ENCODE assay signal across 13 cellular contexts in the genomic region with DNA sequence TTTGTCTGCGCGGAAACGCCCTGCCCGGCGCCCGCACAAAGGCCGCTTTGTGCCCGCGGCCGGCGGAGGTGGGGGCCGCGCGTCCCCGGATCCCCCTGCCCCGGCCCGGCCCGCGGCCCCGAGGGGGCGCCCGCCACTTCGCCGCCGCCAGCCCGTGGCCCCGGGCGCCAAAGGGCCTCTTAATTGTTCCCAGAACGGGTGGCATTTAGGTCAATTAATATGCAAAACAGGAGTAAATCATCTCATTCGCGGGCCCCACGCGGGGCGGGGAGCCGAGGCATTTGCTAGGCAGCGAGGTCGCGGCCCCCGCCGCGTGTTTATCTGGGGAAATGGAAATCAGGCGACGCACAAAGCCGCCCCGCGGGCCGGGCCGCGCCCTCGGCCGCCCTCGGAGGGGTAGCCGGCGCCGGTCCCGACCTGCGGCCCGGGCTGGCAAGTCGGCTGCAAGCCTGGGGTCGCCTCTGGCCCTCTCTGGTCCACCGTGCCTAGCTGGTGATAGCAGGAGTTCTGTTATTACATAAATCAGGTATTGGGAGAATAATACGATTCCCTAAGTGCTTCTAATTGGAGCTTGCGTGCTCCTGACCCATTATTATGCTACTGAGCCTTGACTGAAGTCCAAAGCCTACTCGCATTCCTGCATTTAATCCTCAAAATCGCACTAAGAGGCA.
DNase-seq lines count a peak whose midpoint lies in the region; ATAC-seq and TF ChIP-seq lines count a peak whose summit lies in the region.
"Had no signal": no experiment of that assay in that cellular context is flagged by ENCODE, and none has a peak within 500 bp of the region (broad histone marks: within the 10 kb centered on the region; RNA-seq: fewer than 3 reads in every experiment).

No MANE protein-coding gene starts in this region.

- DNase-seq in GM23338 (ENCODE audit: low spot score) (peak; percentile 51), mammary epithelial cell (no peak), trophoblast cell (no peak), AG08396 (ENCODE audit: low spot score) (no peak)
- DNase-seq in activated naive CD4-positive, alpha-beta T cell treated with anti-CD3 and anti-CD28 coated beads, Interleukin-2, amount 50 U/mL, for 16 hours = no peak
- DNase-seq: activated naive CD4-positive, alpha-beta T cell treated with Interleukin-2 at 50 U/mL for 16 hours; NCI-H1436; NCI-H510A had no signal

- no peaks in the 10 kb centered on the region for H3K9me2 ChIP-seq in GM23338 (ENCODE audit: insufficient read depth)

- H3F3A ChIP-seq in GM23338 (replicated peaks; ENCODE audit: low read depth) = peaks cover 17% of the 10 kb centered on the region; the same call in 1 of the 2 replicates

- no peak overlapping the region for H3K18ac ChIP-seq in trophoblast cell (ENCODE audit: low read length)

- H3K27me3 ChIP-seq in GM23338 (ENCODE audit: insufficient read depth) (peaks cover 64% of the 10 kb centered on the region), mammary epithelial cell (ENCODE audit: insufficient read depth, low read length) (peaks cover 2% of the 10 kb centered on the region), trophoblast cell (ENCODE audit: insufficient read depth, low read length) (peaks cover 28% of the 10 kb centered on the region)

- BruUV-seq in mammary epithelial cell (replicated peaks; lab: Mats Ljungman, UMichigan) = no TSS peak

- CTCF ChIA-PET in mammary epithelial cell (lab: Charles Lee; ENCODE audit: low non-redundant PET) = no interaction called here

- no peaks in the 10 kb centered on the region for H3K79me1 ChIP-seq in trophoblast cell (ENCODE audit: low read length)

- H3K27me3 Mint-ChIP-seq in GM23338 (ENCODE audit: insufficient read depth, low read depth, poor library complexity) = peaks cover 48% of the 10 kb centered on the region

- H3K4ac ChIP-seq in trophoblast cell (ENCODE audit: low read depth, low read length) = no peak overlapping the region

- no peak overlapping the region for H2BK12ac ChIP-seq in trophoblast cell (ENCODE audit: low read length)

- no peak overlapping the region for H2BK120ac ChIP-seq in trophoblast cell (ENCODE audit: insufficient read depth, low read length, poor library complexity)

- H3K4me3 ChIP-seq in GM23338 (peak overlapping the region; percentile 63), mammary epithelial cell (replicated peaks in 1 of 3; ENCODE audit: insufficient read depth in 1 of 3, low read depth in 2 of 3, low read length in 3 of 3) (no peak overlapping the region), iPS-11a (ENCODE audit: low read depth, low read length) (peak overlapping the region; percentile 0), trophoblast cell (ENCODE audit: low read depth, low read length) (peak overlapping the region; percentile 33)
- H3K4me3 ChIP-seq: lung had no signal

- H4K20me1 ChIP-seq in GM23338 (replicated peaks; ENCODE audit: insufficient read depth) = no peaks in the 10 kb centered on the region
- H4K20me1 ChIP-seq in mammary epithelial cell (ENCODE audit: insufficient read depth, low read length) = no peaks in the 10 kb centered on the region

- intact Hi-C loops in mammary epithelial cell (cut with micrococcal nuclease) = loop anchor here (5.0 kb wide), 1 partner anchor 35 kb away; no protein-coding TSS in a partner anchor

- H4K91ac ChIP-seq in trophoblast cell (ENCODE audit: low read depth, low read length) = no peak overlapping the region

- H3K4me2 ChIP-seq in GM23338 (peak overlapping the region; percentile 87), mammary epithelial cell (ENCODE audit: insufficient read depth, low read depth, low read length) (peak overlapping the region; percentile 37), trophoblast cell (ENCODE audit: low read length) (peak overlapping the region; percentile 70)

- H3K9me3 ChIP-seq in mammary epithelial cell (replicated peaks; ENCODE audit: insufficient read depth, low read length) (peaks cover 20% of the 10 kb centered on the region), trophoblast cell (ENCODE audit: insufficient read depth, low read depth, low read length) (peaks cover 2% of the 10 kb centered on the region)

- in situ Hi-C loops in mammary epithelial cell (cut with MboI; ENCODE audit: low sequenced_read_pairs in 2 of 2) = no loop called here

- H2AFZ ChIP-seq in GM23338 = peak overlapping the region; percentile 94
- H2AFZ ChIP-seq in mammary epithelial cell (ENCODE audit: low read depth, low read length) = no peak overlapping the region
- no peak overlapping the region for H2AFZ ChIP-seq in trophoblast cell (ENCODE audit: insufficient read depth, low read length, poor library complexity)

- H3K9me3 Mint-ChIP-seq in GM23338 = peaks cover 9% of the 10 kb centered on the region; the same call in 2 of the 3 replicates

- 76% methylated on average over 9 of the region's 65 CpGs for WGBS in mammary epithelial cell (ENCODE audit: low coverage, missing lambda C conversion rate)
- WGBS in trophoblast cell (ENCODE audit: extremely low coverage, insufficient coverage, insufficient read length) = no CpG with 5 or more reads among the region's 65 CpGs

- H3K36me3 ChIP-seq in GM23338 (ENCODE audit: insufficient read depth) = no peaks in the 10 kb centered on the region
- no peaks in the 10 kb centered on the region for H3K36me3 ChIP-seq in mammary epithelial cell (ENCODE audit: insufficient read depth, low read length)
- no peaks in the 10 kb centered on the region for H3K36me3 ChIP-seq in trophoblast cell (ENCODE audit: control insufficient read depth in 1 of 2, insufficient read depth in 2 of 2, low read length in 2 of 2)

- H3K23ac ChIP-seq in trophoblast cell (ENCODE audit: low read length) = no peak overlapping the region

- no peak overlapping the region for H4K12ac ChIP-seq in trophoblast cell (ENCODE audit: low read depth, low read length)

- TF ChIP-seq CTCF in GM23338 (conservative IDR thresholded peaks at IDR 0.05; ENCODE audit: low read depth in 2 of 2) (peak in 1 of 2 experiments; percentile 31; a peak in 2 of 4 replicates), mammary epithelial cell (conservative IDR thresholded peaks at IDR 0.05 in 1 of 2, IDR thresholded peaks at IDR 0.05 in 1 of 2; ENCODE audit: extremely low read depth in 1 of 2, insufficient read depth in 1 of 2, low read depth in 1 of 2, low read length in 2 of 2) (no peak)

- no peak overlapping the region for H2AK5ac ChIP-seq in trophoblast cell (ENCODE audit: low read length)

- no peak overlapping the region for H2BK5ac ChIP-seq in trophoblast cell (ENCODE audit: low read depth, low read length, poor library complexity)

- peaks cover 19% of the 10 kb centered on the region for H3K4me1 ChIP-seq in GM23338 (ENCODE audit: insufficient read depth)
- H3K4me1 ChIP-seq in mammary epithelial cell (ENCODE audit: insufficient read depth, low read length) = peaks cover 12% of the 10 kb centered on the region
- H3K4me1 ChIP-seq in trophoblast cell (ENCODE audit: control insufficient read depth in 1 of 2, insufficient read depth in 2 of 2, low read length in 2 of 2) = peaks cover 5 to 6% of the 10 kb centered on the region in 2 experiments

- ATAC-seq in GM23338 (peak; percentile 72), GM21360 (IDR thresholded peaks at IDR 0.05; ENCODE audit: unreplicated experiment) (no peak), HG02852 (IDR thresholded peaks at IDR 0.05; ENCODE audit: unreplicated experiment) (no peak)

- H4K8ac ChIP-seq in trophoblast cell (ENCODE audit: low read depth, low read length) = no peak overlapping the region

- H3K36me3 Mint-ChIP-seq in GM23338 (ENCODE audit: low read depth) = no peaks in the 10 kb centered on the region

- dilution Hi-C loops in mammary epithelial cell (cut with HindIII; ENCODE audit: low sequenced_read_pairs) = no loop called here

- peaks cover 32% of the 10 kb centered on the region for H3K4me1 Mint-ChIP-seq in GM23338

- H3K14ac ChIP-seq in trophoblast cell (ENCODE audit: low read length) = no peak overlapping the region

- H3K9ac ChIP-seq in mammary epithelial cell (ENCODE audit: insufficient read depth, low read length) (no peak overlapping the region), trophoblast cell (ENCODE audit: low read length) (no peak overlapping the region)

- peak overlapping the region; percentile 48 for H3K4me3 Mint-ChIP-seq in GM23338

- H3K27ac ChIP-seq in GM23338 (ENCODE audit: low read depth) (no peak overlapping the region), mammary epithelial cell (ENCODE audit: insufficient read depth, low read depth, low read length) (no peak overlapping the region), trophoblast cell (ENCODE audit: low read depth, low read length) (no peak overlapping the region)
- H3K27ac ChIP-seq: VCaP had no signal

- no peak overlapping the region for H3K27ac Mint-ChIP-seq in GM23338

- H3K79me2 ChIP-seq in GM23338 (replicated peaks; ENCODE audit: insufficient read depth) = no peaks in the 10 kb centered on the region
- H3K79me2 ChIP-seq in mammary epithelial cell (ENCODE audit: insufficient read depth, low read length) = no peaks in the 10 kb centered on the region
- no peaks in the 10 kb centered on the region for H3K79me2 ChIP-seq in trophoblast cell (ENCODE audit: control insufficient read depth, insufficient read depth, low read length, poor library complexity)

TF ChIP-seq in GM23338, 12 proteins besides CTCF, POLR2A, EP300 and RAD21 (continues in another document):
- peak; percentile 46 for TF ChIP-seq EZH2 (IDR thresholded peaks at IDR 0.05; ENCODE audit: low read depth, unreplicated experiment)
- TF ChIP-seq, protein P1, sequence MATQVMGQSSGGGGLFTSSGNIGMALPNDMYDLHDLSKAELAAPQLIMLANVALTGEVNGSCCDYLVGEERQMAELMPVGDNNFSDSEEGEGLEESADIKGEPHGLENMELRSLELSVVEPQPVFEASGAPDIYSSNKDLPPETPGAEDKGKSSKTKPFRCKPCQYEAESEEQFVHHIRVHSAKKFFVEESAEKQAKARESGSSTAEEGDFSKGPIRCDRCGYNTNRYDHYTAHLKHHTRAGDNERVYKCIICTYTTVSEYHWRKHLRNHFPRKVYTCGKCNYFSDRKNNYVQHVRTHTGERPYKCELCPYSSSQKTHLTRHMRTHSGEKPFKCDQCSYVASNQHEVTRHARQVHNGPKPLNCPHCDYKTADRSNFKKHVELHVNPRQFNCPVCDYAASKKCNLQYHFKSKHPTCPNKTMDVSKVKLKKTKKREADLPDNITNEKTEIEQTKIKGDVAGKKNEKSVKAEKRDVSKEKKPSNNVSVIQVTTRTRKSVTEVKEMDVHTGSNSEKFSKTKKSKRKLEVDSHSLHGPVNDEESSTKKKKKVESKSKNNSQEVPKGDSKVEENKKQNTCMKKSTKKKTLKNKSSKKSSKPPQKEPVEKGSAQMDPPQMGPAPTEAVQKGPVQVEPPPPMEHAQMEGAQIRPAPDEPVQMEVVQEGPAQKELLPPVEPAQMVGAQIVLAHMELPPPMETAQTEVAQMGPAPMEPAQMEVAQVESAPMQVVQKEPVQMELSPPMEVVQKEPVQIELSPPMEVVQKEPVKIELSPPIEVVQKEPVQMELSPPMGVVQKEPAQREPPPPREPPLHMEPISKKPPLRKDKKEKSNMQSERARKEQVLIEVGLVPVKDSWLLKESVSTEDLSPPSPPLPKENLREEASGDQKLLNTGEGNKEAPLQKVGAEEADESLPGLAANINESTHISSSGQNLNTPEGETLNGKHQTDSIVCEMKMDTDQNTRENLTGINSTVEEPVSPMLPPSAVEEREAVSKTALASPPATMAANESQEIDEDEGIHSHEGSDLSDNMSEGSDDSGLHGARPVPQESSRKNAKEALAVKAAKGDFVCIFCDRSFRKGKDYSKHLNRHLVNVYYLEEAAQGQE (IDR thresholded peaks at IDR 0.05; ENCODE audit: unreplicated experiment) = no peak
- no peak for TF ChIP-seq ZNF114 (CRISPR knock-in tag; IDR thresholded peaks at IDR 0.05)

Comparison
In these comparisons a context has a peak if more than half of its experiments do, and no peak if none do; other contexts are left out.
1. H3K4me2 ChIP-seq: peak in every context shown above with its lines; median percentile 87 in GM23338; 70 in trophoblast cell; 37 in mammary epithelial cell.
2. H3K4me3 ChIP-seq: peak in GM23338 (single experiment), iPS-11a (single experiment) and trophoblast cell (single experiment); none in mammary epithelial cell (0 of 3).